Comparison of ENCODE assay signal across 24 cellular contexts in the genomic region with DNA sequence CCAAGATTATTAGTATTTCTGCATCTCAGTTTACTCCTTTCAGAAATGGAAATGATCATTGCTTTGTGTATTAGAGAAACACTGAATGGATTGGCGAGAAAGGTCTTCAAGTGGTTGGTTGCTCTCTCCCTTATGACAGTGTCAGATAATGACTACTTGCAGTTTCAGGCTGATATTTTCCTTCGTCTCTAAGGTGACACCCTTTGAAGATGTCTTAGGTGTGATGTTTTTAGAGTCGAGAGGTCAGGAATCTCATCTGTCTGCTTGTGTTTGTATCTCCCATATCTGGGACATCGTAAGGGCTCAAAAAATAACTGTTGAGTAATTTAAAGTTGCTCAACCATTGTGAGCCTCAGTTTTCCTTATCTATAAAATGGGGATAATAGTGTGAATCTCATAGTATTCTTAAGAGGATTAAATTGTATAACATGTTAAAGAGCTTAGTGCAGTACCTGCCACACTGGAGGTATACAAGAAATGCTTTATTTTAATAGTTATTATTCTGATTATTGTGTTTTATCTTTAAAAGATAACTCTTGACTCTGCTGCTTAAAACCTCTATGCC. TPM values are rescaled to one million over a fixed set of nuclear protein-coding genes. Genes with fewer than 3 reads are reported as not detected.
"Had no signal": no experiment of that assay in that cellular context is flagged by ENCODE, and none has a peak within 500 bp of the region (broad histone marks: within the 10 kb centered on the region; RNA-seq: fewer than 3 reads in every experiment).

No MANE protein-coding gene starts in this region.

- H3K9me3 ChIP-seq: SJSA1 had no signal

- H3K36me3 ChIP-seq: SJSA1 had no signal

- DNase-seq: IMR-90, NCI-H1048, NCI-H1105, NCI-H1417, NCI-H1436 treated with DMSO at 0.1 percent for 48 hours, NCI-H1694, NCI-H187 treated with DMSO at 0.1 percent for 48 hours, NCI-H2029 treated with DMSO at 0.1 percent for 48 hours, NCI-H2171 treated with DMSO at 0.1 percent for 48 hours, NCI-H226, NCI-H446, NCI-H510A, NCI-H524 treated with DMSO at 0.1 percent for 48 hours, NCI-H69, NCI-H774, Right ventricle myocardium superior, RPMI8226, SIG-M5 had no signal

- H3K27me3 ChIP-seq: SJSA1 had no signal

- H3K27ac ChIP-seq: KMS-11, SJSA1, SK-N-MC had no signal

- FAIRE-seq: RCC 7860 had no signal

- H3K4me2 ChIP-seq: KMS-11 had no signal

- H3K4me3 ChIP-seq: SJSA1, SK-N-MC had no signal

- H3K4me1 ChIP-seq: SJSA1 had no signal

RNA-seq across cellular contexts. Expression of gene NPAS3, which starts 40.1 kb away (rescaled TPM):
- total RNA-seq: HT-29, IMR-90, LHCN-M2 had no signal
